In the genomic region with DNA sequence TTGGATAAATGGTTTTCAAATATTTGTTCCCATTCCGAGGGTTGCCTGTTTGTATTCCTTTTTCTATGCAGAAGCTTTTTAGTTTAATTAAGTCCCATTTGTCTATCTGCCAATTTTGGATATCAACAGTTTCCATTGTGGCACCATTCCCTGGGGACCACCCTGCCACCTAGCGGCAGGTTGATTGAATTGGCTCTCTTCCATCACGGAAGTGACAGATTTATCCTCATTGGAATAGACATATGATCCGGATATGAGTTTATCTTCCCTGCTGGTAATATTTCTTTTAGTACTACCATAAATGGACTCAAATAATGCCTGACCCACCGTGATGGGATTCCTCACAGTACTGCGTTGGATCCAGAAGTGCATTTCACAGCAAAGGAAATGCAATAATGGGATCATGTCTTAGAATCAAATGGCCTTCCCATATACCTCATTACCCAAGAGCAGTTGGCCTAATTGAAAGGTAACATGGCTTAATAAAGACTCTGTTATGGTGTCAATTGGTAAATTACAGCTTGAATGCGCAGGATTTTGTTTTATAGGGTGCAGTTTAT, we compare ENCODE assay signal across 8 cellular contexts.
A peak's percentile ranks its signal among the peaks of the same experiment; 100 is the strongest.
DNase-seq lines count a peak whose midpoint lies in the region; ATAC-seq and TF ChIP-seq lines count a peak whose summit lies in the region.

No MANE protein-coding gene starts in this region.

- 16 to 21% methylated on average over 7 of the region's 7 CpGs for whole genome bisulfite sequencing in body of pancreas, 2 donors

- no peak overlapping the region for H3K4me3 ChIP-seq in body of pancreas
- no peak overlapping the region for H3K4me3 ChIP-seq in mucosa of descending colon

- no peak overlapping the region for H3K27ac ChIP-seq in body of pancreas

- intact Hi-C loops in body of pancreas (cut with DNase I), result no loop called here
- intact Hi-C loops in mucosa of descending colon (cut with DNase I, micrococcal nuclease), result no loop called here

- no peaks in the 10 kb centered on the region for H3K27me3 ChIP-seq in body of pancreas

- H3K36me3 ChIP-seq in body of pancreas (replicated peaks in 1 of 2; ENCODE audit: insufficient read depth in 1 of 2, low read depth in 2 of 2) (no peaks in the 10 kb centered on the region), mucosa of descending colon (ENCODE audit: low read depth) (no peaks in the 10 kb centered on the region)

- no peaks in the 10 kb centered on the region for H3K4me1 ChIP-seq in body of pancreas
- H3K4me1 ChIP-seq in mucosa of descending colon (ENCODE audit: low read depth), result peaks cover 11% of the 10 kb centered on the region

- ATAC-seq in GM21390 (IDR thresholded peaks at IDR 0.05; ENCODE audit: unreplicated experiment) (peak; percentile 53), body of pancreas (no peak), mucosa of descending colon (peak; percentile 65), HG03039 (IDR thresholded peaks at IDR 0.05; ENCODE audit: unreplicated experiment) (no peak)

- TF ChIP-seq POLR2A in body of pancreas (IDR thresholded peaks at IDR 0.05), result no peak

- TF ChIP-seq CTCF in body of pancreas (IDR thresholded peaks at IDR 0.05) (peak in 6 of 7 experiments; percentile 22 to 45 (median 38)), mucosa of descending colon (IDR thresholded peaks at IDR 0.05) (peak; percentile 29)

- DNase-seq in COLO829 (ENCODE audit: low spot score), result peak; percentile 40
- DNase-seq in NCI-H2171 treated with DMSO at 0.1 percent for 48 hours (lab: John Stamatoyannopoulos, UW), result peak; percentile 80
- peak in 3 of 4 donors; percentile 7 to 24 (median 21) for DNase-seq in body of pancreas
- DNase-seq in mucosa of descending colon, result peak in 2 of 3 donors; percentile 64 to 66
- DNase-seq in activated gamma-delta T cell treated with Interleukin-2 at 50 U/mL for 16 hours, result no peak
- DNase-seq in cortex of kidney (lab: John Stamatoyannopoulos, UW), result no peak

- H3K9me3 ChIP-seq in body of pancreas, result no peaks in the 10 kb centered on the region
- H3K9me3 ChIP-seq in mucosa of descending colon, result no peaks in the 10 kb centered on the region

Comparison
In these comparisons a context has a peak if more than half of its experiments do, and no peak if none do; other contexts are left out.
1. DNase-seq: peak in COLO829 (single experiment), NCI-H2171 treated with DMSO at 0.1 percent for 48 hours (single experiment), body of pancreas (3 of 4) and mucosa of descending colon (2 of 3); none in activated gamma-delta T cell treated with Interleukin-2 at 50 U/mL for 16 hours (single experiment) and cortex of kidney (single experiment).
2. ATAC-seq: peak in GM21390 (single experiment) and mucosa of descending colon (single experiment); none in body of pancreas (single experiment) and HG03039 (single experiment).